In the genomic region with DNA sequence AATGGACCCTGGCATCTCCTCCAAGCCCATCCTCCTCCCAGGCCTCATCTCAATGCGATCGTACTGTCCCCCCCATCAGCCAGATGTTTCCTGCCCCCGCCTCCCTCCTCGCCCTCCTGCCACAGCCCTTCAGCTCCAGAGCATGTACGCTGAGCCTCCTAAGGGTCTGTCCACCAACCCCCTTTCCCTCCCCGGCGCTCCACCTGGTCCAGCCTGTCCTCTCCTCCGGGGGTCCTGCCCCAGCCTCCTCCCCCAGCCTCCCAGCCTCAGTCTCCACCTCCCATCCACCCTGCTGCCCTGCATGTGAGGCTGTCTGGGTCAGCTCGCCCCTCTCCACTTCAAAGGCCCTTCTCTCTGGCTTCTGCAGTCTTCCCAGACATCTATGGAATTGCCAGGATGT, we compare ENCODE assay signal across 17 cellular contexts. TPM values are rescaled to one million over a fixed set of nuclear protein-coding genes. Genes with fewer than 3 reads are reported as not detected.
DNase-seq lines count a peak whose midpoint lies in the region; ATAC-seq and TF ChIP-seq lines count a peak whose summit lies in the region.
"Had no signal": no experiment of that assay in that cellular context is flagged by ENCODE, and none has a peak within 500 bp of the region (broad histone marks: within the 10 kb centered on the region; RNA-seq: fewer than 3 reads in every experiment).

No MANE protein-coding gene starts in this region.

- no peak for DNase-seq in Caco-2
- peak; percentile 39 for DNase-seq in islet precursor cell
- no peak for DNase-seq in stimulated activated effector memory CD8-positive, alpha-beta T cell treated with anti-CD3 and anti-CD28 coated beads, Interleukin-12 subunit alpha, Interleukin-12 subunit beta, amount 100 ng/mL, for 72 hours (ENCODE audit: low spot score in 2 of 2)
- no peak for DNase-seq in NK-92 (lab: John Stamatoyannopoulos, UW; ENCODE audit: unreplicated experiment)
- DNase-seq in NCI-H226, result no peak
- DNase-seq in activated CD8-positive, alpha-beta T cell treated with anti-CD3 and anti-CD28 coated beads for 36 hours, result no peak
- DNase-seq: C1 segment of cervical spinal cord, DMS79 treated with DMSO at 0.1 percent for 48 hours, NCI-H1417, NCI-H1930, NCI-H526, Peyer's patch had no signal

- no peaks in the 10 kb centered on the region for H3K9me3 ChIP-seq in Caco-2
- H3K9me3 ChIP-seq: Peyer's patch had no signal

- H3K9me3 Mint-ChIP-seq in Caco-2 (ENCODE audit: unreplicated experiment) (no peaks in the 10 kb centered on the region), brain (no peaks in the 10 kb centered on the region)
- no peaks in the 10 kb centered on the region for H3K9me3 Mint-ChIP-seq in stimulated activated effector memory CD8-positive, alpha-beta T cell treated with anti-CD3 and anti-CD28 coated beads, Interleukin-12 subunit alpha, Interleukin-12 subunit beta, amount 100 ng/mL, for 72 hours
- H3K9me3 Mint-ChIP-seq in activated CD8-positive, alpha-beta T cell treated with anti-CD3 and anti-CD28 coated beads for 36 hours, result no peaks in the 10 kb centered on the region

- H3K27ac Mint-ChIP-seq in Caco-2 (ENCODE audit: unreplicated experiment), result peak overlapping the region; percentile 6
- H3K27ac Mint-ChIP-seq in brain, result peak overlapping the region in 3 of 5 experiments; percentile 1 to 53 (median 50)
- peak overlapping the region; percentile 78 for H3K27ac Mint-ChIP-seq in stimulated activated effector memory CD8-positive, alpha-beta T cell treated with anti-CD3 and anti-CD28 coated beads, Interleukin-12 subunit alpha, Interleukin-12 subunit beta, amount 100 ng/mL, for 72 hours
- no peak overlapping the region for H3K27ac Mint-ChIP-seq in activated CD8-positive, alpha-beta T cell treated with anti-CD3 and anti-CD28 coated beads for 36 hours

- H3K4me3 ChIP-seq in Caco-2 (ENCODE audit: low read depth, low read length), result no peak overlapping the region
- H3K4me3 ChIP-seq: Peyer's patch had no signal

- no peak for ATAC-seq in stimulated activated effector memory CD8-positive, alpha-beta T cell treated with anti-CD3 and anti-CD28 coated beads, Interleukin-12 subunit alpha, Interleukin-12 subunit beta, amount 100 ng/mL, for 72 hours
- ATAC-seq in activated CD8-positive, alpha-beta T cell treated with anti-CD3 and anti-CD28 coated beads for 36 hours, result no peak
- ATAC-seq in HG02852 (IDR thresholded peaks at IDR 0.05; ENCODE audit: unreplicated experiment), result no peak
- ATAC-seq: Right ventricle myocardium inferior had no signal

- H3K4me1 ChIP-seq in Caco-2, result 0 out of 2 replicates have a peak, but pooled peaks cover 6% of the 10 kb centered on the region

- H3K4me1 Mint-ChIP-seq in Caco-2 (ENCODE audit: low read depth, unreplicated experiment) (peaks cover 11% of the 10 kb centered on the region), brain (peaks cover 47% of the 10 kb centered on the region)
- peaks cover 36% of the 10 kb centered on the region for H3K4me1 Mint-ChIP-seq in stimulated activated effector memory CD8-positive, alpha-beta T cell treated with anti-CD3 and anti-CD28 coated beads, Interleukin-12 subunit alpha, Interleukin-12 subunit beta, amount 100 ng/mL, for 72 hours
- peaks cover 14% of the 10 kb centered on the region for H3K4me1 Mint-ChIP-seq in activated CD8-positive, alpha-beta T cell treated with anti-CD3 and anti-CD28 coated beads for 36 hours (ENCODE audit: low read depth)

- H3K36me3 ChIP-seq in Caco-2 (ENCODE audit: control insufficient read depth, insufficient read depth, low read length), result no peaks in the 10 kb centered on the region

- H3K27me3 ChIP-seq in Caco-2 (replicated peaks; ENCODE audit: control insufficient read depth, insufficient read depth, low read length), result no peaks in the 10 kb centered on the region
- H3K27me3 ChIP-seq: Peyer's patch had no signal

- no peak for TF ChIP-seq CTCF in Caco-2 (IDR thresholded peaks at IDR 0.05; ENCODE audit: insufficient read depth in 1 of 2, low read depth in 1 of 2, low read length in 1 of 2, severe bottlenecking in 1 of 2, unreplicated experiment in 1 of 2)
- no peak for TF ChIP-seq CTCF in brain (conservative IDR thresholded peaks at IDR 0.05)
- TF ChIP-seq CTCF in activated CD8-positive, alpha-beta T cell treated with anti-CD3 and anti-CD28 coated beads for 36 hours (IDR thresholded peaks at IDR 0.05), result no peak

- intact Hi-C loops in Caco-2 (cut with micrococcal nuclease; ENCODE audit: unreplicated experiment), result no loop called here
- intact Hi-C loops in activated CD8-positive, alpha-beta T cell treated with anti-CD3 and anti-CD28 coated beads for 36 hours (cut with micrococcal nuclease), result no loop called here

- no peak overlapping the region for H3K4me3 Mint-ChIP-seq in Caco-2 (ENCODE audit: unreplicated experiment)
- peak overlapping the region in 1 of 5 experiments; percentile 31 for H3K4me3 Mint-ChIP-seq in brain
- no peak overlapping the region for H3K4me3 Mint-ChIP-seq in stimulated activated effector memory CD8-positive, alpha-beta T cell treated with anti-CD3 and anti-CD28 coated beads, Interleukin-12 subunit alpha, Interleukin-12 subunit beta, amount 100 ng/mL, for 72 hours
- H3K4me3 Mint-ChIP-seq in activated CD8-positive, alpha-beta T cell treated with anti-CD3 and anti-CD28 coated beads for 36 hours, result no peak overlapping the region

- H3K27me3 Mint-ChIP-seq in Caco-2 (ENCODE audit: insufficient read depth, unreplicated experiment), result no peaks in the 10 kb centered on the region
- H3K27me3 Mint-ChIP-seq in brain, result peaks cover 11% of the 10 kb centered on the region
- no peaks in the 10 kb centered on the region for H3K27me3 Mint-ChIP-seq in activated CD8-positive, alpha-beta T cell treated with anti-CD3 and anti-CD28 coated beads for 36 hours

- POLR2A ChIA-PET in Caco-2 (lab: Charles Lee), result no interaction called here
- POLR2A ChIA-PET in activated CD8-positive, alpha-beta T cell treated with anti-CD3 and anti-CD28 coated beads for 36 hours (lab: Charles Lee), result no interaction called here

- CTCF ChIA-PET in Caco-2 (lab: Charles Lee), result no interaction called here
- CTCF ChIA-PET in activated CD8-positive, alpha-beta T cell treated with anti-CD3 and anti-CD28 coated beads for 36 hours (lab: Charles Lee), result interaction anchor here (1.6 to 4.0 kb wide), 2 partner anchors 8 to 35 kb away, joined by 6 to 21 read pairs; partner anchors contain the start of genes MRPS12 and SARS2

- H3K36me3 Mint-ChIP-seq in Caco-2 (ENCODE audit: insufficient read depth, unreplicated experiment), result peaks cover 24% of the 10 kb centered on the region
- H3K36me3 Mint-ChIP-seq in brain, result peaks cover 11% of the 10 kb centered on the region
- peaks cover 33% of the 10 kb centered on the region for H3K36me3 Mint-ChIP-seq in stimulated activated effector memory CD8-positive, alpha-beta T cell treated with anti-CD3 and anti-CD28 coated beads, Interleukin-12 subunit alpha, Interleukin-12 subunit beta, amount 100 ng/mL, for 72 hours
- H3K36me3 Mint-ChIP-seq in activated CD8-positive, alpha-beta T cell treated with anti-CD3 and anti-CD28 coated beads for 36 hours (ENCODE audit: low read depth), result peaks cover 3% of the 10 kb centered on the region

- BruUV-seq in Caco-2 (replicated peaks; lab: Mats Ljungman, UMichigan), result no TSS peak

RNA-seq across cellular contexts. Expression of gene SIRT2, which starts 4.5 kb away (rescaled TPM):
- total RNA-seq in Caco-2 (2022), result 33.3 and 34.4 TPM in 2 replicates
- 247 TPM for polyA plus RNA-seq in brain (ENCODE audit: insufficient read depth, low read depth, low replicate concordance)
- total RNA-seq in activated CD8-positive, alpha-beta T cell treated with anti-CD3 and anti-CD28 coated beads for 36 hours, result 10 to 100 TPM; 20.0 to 21.5 TPM

RNA-seq across cellular contexts. Expression of gene NFKBIB, which starts 4.8 kb away (rescaled TPM):
- total RNA-seq in Caco-2 (2022), result 43.9 and 52.6 TPM in 2 replicates
- polyA plus RNA-seq in brain (ENCODE audit: insufficient read depth, low read depth, low replicate concordance), result 23.3 TPM
- 10 to 100 TPM; 56.5 to 57.9 TPM for total RNA-seq in activated CD8-positive, alpha-beta T cell treated with anti-CD3 and anti-CD28 coated beads for 36 hours

RNA-seq across cellular contexts. Expression of gene RINL, which starts 16.9 kb away (rescaled TPM):
- 1.5 and 1.9 TPM in 2 replicates for total RNA-seq in Caco-2 (2022)
- 4.3 TPM for polyA plus RNA-seq in brain (ENCODE audit: insufficient read depth, low read depth, low replicate concordance)
- 10 to 100 TPM; 85.5 to 87.7 TPM for total RNA-seq in activated CD8-positive, alpha-beta T cell treated with anti-CD3 and anti-CD28 coated beads for 36 hours

RNA-seq across cellular contexts. Expression of gene CCER2, which starts 17.0 kb away (rescaled TPM):
- 0.68 TPM in 1 of 2 replicates, not detected in the other for total RNA-seq in Caco-2 (2022)
- 2.1 TPM for polyA plus RNA-seq in brain (ENCODE audit: insufficient read depth, low read depth, low replicate concordance)
- total RNA-seq in activated CD8-positive, alpha-beta T cell treated with anti-CD3 and anti-CD28 coated beads for 36 hours, result under 1 TPM; 0.56 to 0.69 TPM
- total RNA-seq: G401, HT1080, Right ventricle myocardium inferior had no signal

RNA-seq across cellular contexts. Expression of gene SARS2, which starts 35.6 kb away (rescaled TPM):
- 66.6 and 85.1 TPM in 2 replicates for total RNA-seq in Caco-2 (2022)
- 26.5 TPM for polyA plus RNA-seq in brain (ENCODE audit: insufficient read depth, low read depth, low replicate concordance)
- 10 to 100 TPM; 43.4 to 48.6 TPM for total RNA-seq in activated CD8-positive, alpha-beta T cell treated with anti-CD3 and anti-CD28 coated beads for 36 hours

Comparison
In these comparisons a context has a peak if more than half of its experiments do, and no peak if none do; other contexts are left out.
1. RNA of gene RINL, which starts 16.9 kb away (total RNA-seq): 85.5 to 87.7 TPM in activated CD8-positive, alpha-beta T cell treated with anti-CD3 and anti-CD28 coated beads for 36 hours; 1.5 to 1.9 TPM in Caco-2; every median in the first group is over 10 times any median in the second.